In genomic region chr20:36522412-36522811, GRCh38 we compare ENCODE assay signal across 1 cellular context. TPM values are rescaled to one million over a fixed set of nuclear protein-coding genes. Genes with fewer than 3 reads are reported as not detected.
"Had no signal": no experiment of that assay in that cellular context is flagged by ENCODE, and none has a peak within 500 bp of the region (broad histone marks: within the 10 kb centered on the region; RNA-seq: fewer than 3 reads in every experiment).

No MANE protein-coding gene starts in this region.

RNA-seq across cellular contexts. Expression of gene MYL9, which starts 18.9 kb away (rescaled TPM):
- total RNA-seq: SK-MEL-5 had no signal
